21 cellular contexts compared by ENCODE assay signal in the genomic region with DNA sequence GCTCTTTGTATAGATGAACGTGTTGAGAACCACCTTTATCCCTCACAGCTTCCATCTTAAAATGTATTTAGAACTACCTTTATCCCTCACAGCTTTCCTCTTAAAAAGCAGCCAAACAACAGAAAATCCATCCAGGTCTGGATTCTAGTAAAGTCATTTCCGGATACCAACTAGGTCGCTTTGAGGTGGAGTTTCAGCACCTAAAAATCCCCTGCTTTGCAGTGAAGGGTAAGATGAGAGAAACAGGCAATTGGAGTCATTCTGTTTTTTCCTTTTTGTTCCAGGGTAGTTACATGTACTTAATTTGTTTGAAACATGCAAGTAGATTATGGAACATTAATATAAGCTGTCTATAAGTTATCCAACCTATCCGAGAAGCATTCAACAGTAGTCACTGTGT.
"Had no signal": no experiment of that assay in that cellular context is flagged by ENCODE, and none has a peak within 500 bp of the region (broad histone marks: within the 10 kb centered on the region; RNA-seq: fewer than 3 reads in every experiment).

No MANE protein-coding gene starts in this region.

- H3K4me3 ChIP-seq: ascending aorta, gastrocnemius medialis, heart left ventricle, lung, prostate gland, skin epidermis, transverse colon had no signal

- H3K4me1 ChIP-seq: ascending aorta, prostate gland, transverse colon had no signal

- ATAC-seq: activated CD4-positive, alpha-beta T cell treated with anti-CD3 and anti-CD28 coated beads for 36 hours; activated CD8-positive, alpha-beta memory T cell treated with anti-CD3 and anti-CD28 coated beads, Interleukin-2, amount 10 ng/mL, durations not matched to agents 7 days and 5 days; gastrocnemius medialis; heart left ventricle; left colon; right cardiac atrium; stimulated activated naive CD8-positive, alpha-beta T cell treated with anti-CD3 and anti-CD28 coated beads, Interleukin-15, Interleukin-2, amounts not matched to agents 100 U/mL and 50 U/mL, for 24 hours had no signal

- H3K27ac ChIP-seq: ascending aorta, gastrocnemius medialis, heart left ventricle, prostate gland, skin epidermis, transverse colon had no signal

- H3K9me3 ChIP-seq: ascending aorta, gastrocnemius medialis, heart left ventricle, prostate gland, transverse colon had no signal

- H3K36me3 ChIP-seq: ascending aorta, gastrocnemius medialis, heart left ventricle, prostate gland, transverse colon had no signal

- H3K27me3 ChIP-seq: ascending aorta, gastrocnemius medialis, heart left ventricle, transverse colon had no signal

- DNase-seq: activated CD4-positive, alpha-beta memory T cell treated with anti-CD3 and anti-CD28 coated beads for 36 hours; activated CD4-positive, alpha-beta T cell treated with anti-CD3 and anti-CD28 coated beads for 36 hours; activated CD8-positive, alpha-beta memory T cell treated with anti-CD3 and anti-CD28 coated beads, Interleukin-2, amount 10 ng/mL, durations not matched to agents 7 days and 5 days; activated naive CD4-positive, alpha-beta T cell treated with anti-CD3 and anti-CD28 coated beads, Interleukin-2, amount 10 ng/mL, durations not matched to agents 7 days and 5 days; activated T-cell treated with anti-CD3 and anti-CD28 coated beads, Interleukin-2, amount 50 U/mL, for 1 hour; dermis blood vessel endothelial cell; endodermal cell; erythroblast; gastrocnemius medialis; heart left ventricle; left colon; midbrain; right cardiac atrium; stimulated activated CD4-positive, alpha-beta T cell treated with anti-CD3 and anti-CD28 coated beads, Interleukin-15, amount 100 ng/mL, for 24 hours; stimulated activated CD4-positive, alpha-beta T cell treated with anti-CD3 and anti-CD28 coated beads, Interleukin-4, amount 100 ng/mL, for 1 hour; stimulated activated naive CD8-positive, alpha-beta T cell treated with anti-CD3 and anti-CD28 coated beads, Interleukin-15, Interleukin-2, amounts not matched to agents 100 U/mL and 50 U/mL, for 24 hours; transverse colon had no signal
